Comparison of ENCODE assay signal across 9 cellular contexts in the genomic region with DNA sequence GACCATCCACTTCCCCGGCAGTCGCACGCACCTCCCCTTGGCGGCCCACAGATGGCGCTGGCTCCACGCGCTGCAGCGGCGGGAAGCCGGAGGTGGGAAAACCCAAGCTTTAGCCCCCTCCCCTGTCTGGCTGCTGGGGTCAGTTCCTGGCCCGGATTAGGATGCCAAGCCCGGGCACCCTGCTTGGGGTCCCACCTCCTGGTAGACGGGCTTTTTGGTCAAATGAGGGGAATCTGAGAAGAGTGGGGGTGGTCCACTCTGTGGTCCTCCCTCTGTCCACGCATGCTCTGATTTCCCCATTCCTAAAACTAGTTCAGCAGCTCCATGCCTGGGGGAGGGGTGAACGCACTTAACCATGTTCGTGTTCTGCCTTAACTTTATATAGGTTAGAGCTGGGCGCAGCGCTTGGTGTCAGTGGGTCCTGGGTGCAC. TPM values are rescaled to one million over a fixed set of nuclear protein-coding genes. Genes with fewer than 3 reads are reported as not detected.
DNase-seq lines count a peak whose midpoint lies in the region; ATAC-seq and TF ChIP-seq lines count a peak whose summit lies in the region.
"Had no signal": no experiment of that assay in that cellular context is flagged by ENCODE, and none has a peak within 500 bp of the region (broad histone marks: within the 10 kb centered on the region; RNA-seq: fewer than 3 reads in every experiment).

No MANE protein-coding gene starts in this region.

- TF ChIP-seq CTCF in RWPE2 (IDR thresholded peaks at IDR 0.05; ENCODE audit: poor library complexity, severe bottlenecking) (peak; percentile 85), foreskin fibroblast (IDR thresholded peaks at IDR 0.05; ENCODE audit: low read depth, low read length) (peak; percentile 60)

- ATAC-seq in RWPE2 (ENCODE audit: low read depth) (no peak), HG03175 (IDR thresholded peaks at IDR 0.05; ENCODE audit: unreplicated experiment) (no peak), HG03460 (IDR thresholded peaks at IDR 0.05; ENCODE audit: unreplicated experiment) (no peak)
- ATAC-seq: activated naive CD4-positive, alpha-beta T cell treated with anti-CD3 and anti-CD28 coated beads, Interleukin-2, amount 50 U/mL, for 72 hours had no signal

- H3K9me3 ChIP-seq in RWPE2 (ENCODE audit: severe bottlenecking) (no peaks in the 10 kb centered on the region), skeletal muscle satellite cell (replicated peaks; ENCODE audit: low read length) (no peaks in the 10 kb centered on the region)

- H3K9ac ChIP-seq in skeletal muscle satellite cell (ENCODE audit: low read depth, low read length): no peak overlapping the region

- H3K4me3 ChIP-seq in RWPE2 (ENCODE audit: severe bottlenecking): no peak overlapping the region
- no peak overlapping the region for H3K4me3 ChIP-seq in foreskin fibroblast (ENCODE audit: low read depth in 1 of 2, low read length in 2 of 2)
- no peak overlapping the region for H3K4me3 ChIP-seq in skeletal muscle satellite cell (ENCODE audit: low read length)

- peak; percentile 49 for DNase-seq in activated CD4-positive, alpha-beta T cell treated with anti-CD3 and anti-CD28 coated beads for 48 hours
- no peak for DNase-seq in activated CD4-positive, alpha-beta T cell treated with anti-CD3 and anti-CD28 coated beads, Interleukin-2, amount 50 U/mL, for 4 hours
- no peak for DNase-seq in RWPE2 (ENCODE audit: low spot score)
- peak; percentile 2 to 16 for DNase-seq in foreskin fibroblast
- no peak for DNase-seq in 8988T

- H3K27ac ChIP-seq in RWPE2 (ENCODE audit: poor library complexity, severe bottlenecking): no peak overlapping the region

- H3K4me1 ChIP-seq in RWPE2 (ENCODE audit: insufficient read depth, poor library complexity, severe bottlenecking) (peaks cover 4% of the 10 kb centered on the region), skeletal muscle satellite cell (ENCODE audit: control insufficient read depth, insufficient read depth, low read length) (peaks cover 7% of the 10 kb centered on the region)

- peak overlapping the region; percentile 62 for H3K4me2 ChIP-seq in skeletal muscle satellite cell (ENCODE audit: low read length)

- H3K27me3 ChIP-seq in RWPE2 (ENCODE audit: insufficient read depth, poor library complexity, severe bottlenecking): no peaks in the 10 kb centered on the region
- H3K27me3 ChIP-seq in skeletal muscle satellite cell (ENCODE audit: control insufficient read depth, insufficient read depth, low read length): no peaks in the 10 kb centered on the region

- H3K36me3 ChIP-seq in RWPE2 (ENCODE audit: low read depth): no peaks in the 10 kb centered on the region
- no peaks in the 10 kb centered on the region for H3K36me3 ChIP-seq in skeletal muscle satellite cell (ENCODE audit: insufficient read depth, low read length)

RNA-seq across cellular contexts. Expression of gene ADGRE2, which starts 8.1 kb away (rescaled TPM):
- 1.3 and 1.5 TPM in 2 replicates for total RNA-seq in skeletal muscle satellite cell (2012; rRNA removed)

RNA-seq across cellular contexts. Expression of gene OR7A5, which starts 48.5 kb away (rescaled TPM):
- total RNA-seq in skeletal muscle satellite cell (2012; rRNA removed): not detected in 2 replicates
- total RNA-seq: activated naive CD4-positive, alpha-beta T cell treated with anti-CD3 and anti-CD28 coated beads, Interleukin-2, amount 50 U/mL, for 72 hours had no signal

RNA-seq across cellular contexts. Expression of gene OR7C1, which starts 48.5 kb away (rescaled TPM):
- total RNA-seq in skeletal muscle satellite cell (2012; rRNA removed): under 0.01 TPM in 1 of 2 replicates, not detected in the other
- total RNA-seq: activated naive CD4-positive, alpha-beta T cell treated with anti-CD3 and anti-CD28 coated beads, Interleukin-2, amount 50 U/mL, for 72 hours had no signal

Comparison
In these comparisons a context has a peak if more than half of its experiments do, and no peak if none do; other contexts are left out.
1. DNase-seq: peak in activated CD4-positive, alpha-beta T cell treated with anti-CD3 and anti-CD28 coated beads for 48 hours (single experiment) and foreskin fibroblast (2 of 2); none in activated CD4-positive, alpha-beta T cell treated with anti-CD3 and anti-CD28 coated beads, Interleukin-2, amount 50 U/mL, for 4 hours (0 of 2), RWPE2 (single experiment) and 8988T (single experiment).